28 cellular contexts compared by ENCODE assay signal in the genomic region with DNA sequence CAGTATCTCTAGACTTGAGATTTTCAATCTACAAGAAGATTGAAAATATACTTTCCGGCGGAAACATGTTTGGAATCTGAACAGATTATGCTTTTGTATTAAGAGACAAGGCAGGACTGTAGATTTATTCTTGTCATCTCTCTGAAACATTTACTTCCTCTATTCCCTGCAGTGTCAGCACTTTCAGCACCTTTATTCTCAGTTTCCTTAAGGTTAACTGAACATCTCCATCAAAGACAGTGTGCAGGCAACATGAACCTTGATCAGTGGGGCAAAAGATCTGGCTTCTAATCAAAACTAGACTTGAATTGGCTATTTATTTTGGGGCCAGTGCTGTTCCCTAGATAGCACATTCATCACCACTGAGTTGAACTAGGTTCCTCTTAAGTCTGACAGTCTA.
"Had no signal": no experiment of that assay in that cellular context is flagged by ENCODE, and none has a peak within 500 bp of the region (broad histone marks: within the 10 kb centered on the region; RNA-seq: fewer than 3 reads in every experiment).

No MANE protein-coding gene starts in this region.

- DNase-seq: activated CD4-positive, alpha-beta T cell treated with anti-CD3 and anti-CD28 coated beads for 48 hours; activated CD4-positive, alpha-beta T cell treated with anti-CD3 and anti-CD28 coated beads, Interleukin-2, amount 50 U/mL, for 1 hour; activated CD4-positive, alpha-beta T cell treated with anti-CD3 and anti-CD28 coated beads, Interleukin-2, amount 50 U/mL, for 48 hours; activated CD8-positive, alpha-beta memory T cell treated with anti-CD3 and anti-CD28 coated beads for 24 hours; activated CD8-positive, alpha-beta T cell treated with anti-CD3 and anti-CD28 coated beads for 36 hours; activated effector memory CD4-positive, alpha-beta T cell treated with Interleukin-2 at 50 U/mL for 16 hours; activated gamma-delta T cell treated with Interleukin-2 at 50 U/mL for 16 hours; activated naive CD4-positive, alpha-beta T cell treated with anti-CD3 and anti-CD28 coated beads, Interleukin-2, amount 50 U/mL, for 16 hours; activated naive CD4-positive, alpha-beta T cell treated with Interleukin-2 at 50 U/mL for 16 hours; activated T-cell treated with anti-CD3 and anti-CD28 coated beads, Interleukin-2, amount 50 U/mL, for 4 hours; amniotic stem cell; anterior cingulate cortex; brain microvascular endothelial cell; dorsolateral prefrontal cortex; effector memory CD4-positive, alpha-beta T cell; endodermal cell; foreskin fibroblast; head of caudate nucleus; T-helper 2 cell had no signal

- H3K27ac ChIP-seq: brain microvascular endothelial cell, coronary artery, dorsolateral prefrontal cortex, VCaP had no signal

- FAIRE-seq: astrocyte, bronchial epithelial cell, frontal cortex, TTC549 had no signal

- H3K36me3 ChIP-seq: brain microvascular endothelial cell had no signal

- H3K4me3 ChIP-seq: coronary artery, dorsolateral prefrontal cortex had no signal

- ATAC-seq: activated CD8-positive, alpha-beta T cell treated with anti-CD3 and anti-CD28 coated beads for 36 hours; activated T-cell treated with anti-CD3 and anti-CD28 coated beads, Interleukin-2, amount 50 U/mL, for 4 hours; activated T-helper 17 cell treated with anti-CD3 and anti-CD28 coated beads, Interleukin-2, amount 50 U/mL, for 72 hours; esophagus mucosa; WTC11 had no signal

- H3K27me3 ChIP-seq: brain microvascular endothelial cell, dorsolateral prefrontal cortex had no signal
